In genomic region chr2:109176928-109177327, GRCh38 we compare ENCODE assay signal across 1 cellular context.
A peak's percentile ranks its signal among the peaks of the same experiment; 100 is the strongest.
TF ChIP-seq lines count a peak whose summit lies in the region.

No MANE protein-coding gene starts in this region.

TF ChIP-seq in K562, 482 proteins besides CTCF, POLR2A, EP300 and RAD21 (continued from another document):
- peak; percentile 56; the same call in 1 of the 2 replicates for TF ChIP-seq STAT5A (IDR thresholded peaks at IDR 0.05; ENCODE audit: borderline replicate concordance, low read length)
- peak; percentile 67; the same call in 1 of the 2 replicates for TF ChIP-seq SMAD4 (CRISPR knock-in tag; conservative IDR thresholded peaks at IDR 0.05)
- 0 out of 4 replicates have a peak, but pooled peaks of 1 of the 2 experiments have one; percentile 27 for TF ChIP-seq FOXA3 (CRISPR knock-in tag; conservative IDR thresholded peaks at IDR 0.05 in 1 of 2, IDR thresholded peaks at IDR 0.05 in 1 of 2)
